ENCODE assay signal across 8 cellular contexts in genomic region chr17:45221081-45221996, GRCh38. TPM values are rescaled to one million over a fixed set of nuclear protein-coding genes. Genes with fewer than 3 reads are reported as not detected.
A peak's percentile ranks its signal among the peaks of the same experiment; 100 is the strongest.
DNase-seq lines count a peak whose midpoint lies in the region; ATAC-seq, FAIRE-seq and TF ChIP-seq lines count a peak whose summit lies in the region.

FMNL1 (plus strand) TSS chr17:45221885; CDS start chr17:45222125, 240 bp downstream.

- peak within 1 kb of the TSS; percentile 98 for H3K27ac Mint-ChIP-seq in memory B cell
- peak within 1 kb of the TSS; percentile 98 for H3K27ac Mint-ChIP-seq in stimulated activated naive CD8-positive, alpha-beta T cell treated with anti-CD3 and anti-CD28 coated beads, Interleukin-15, Interleukin-2, amounts not matched to agents 100 ng/mL and 50 ng/mL, for 24 hours

- no peaks in the 10 kb centered on the region for H3K9me3 Mint-ChIP-seq in memory B cell
- no peaks in the 10 kb centered on the region for H3K9me3 Mint-ChIP-seq in stimulated activated naive CD8-positive, alpha-beta T cell treated with anti-CD3 and anti-CD28 coated beads, Interleukin-15, Interleukin-2, amounts not matched to agents 100 ng/mL and 50 ng/mL, for 24 hours

- peak; percentile 52 for DNase-seq in D721Med (ENCODE audit: insufficient read length, low spot score)
- no peak for DNase-seq in HT1080 (ENCODE audit: low read depth)
- DNase-seq in WERI-Rb-1 = peak; percentile 47
- DNase-seq in coronary artery (ENCODE audit: low spot score) = peak; percentile 76
- DNase-seq in memory B cell (ENCODE audit: low spot score in 2 of 2) = peak; percentile 73 to 82

- H3K27me3 ChIP-seq in WERI-Rb-1 (ENCODE audit: insufficient read depth, low read depth, severe bottlenecking) = peaks cover 8% of the 10 kb centered on the region

- H3K4me3 ChIP-seq in WERI-Rb-1 (ENCODE audit: low read depth, low read length) (peak within 1 kb of the TSS; percentile 48), coronary artery (peak within 1 kb of the TSS; percentile 74)

- peaks cover 7% of the 10 kb centered on the region for H3K36me3 Mint-ChIP-seq in memory B cell
- peaks cover 58% of the 10 kb centered on the region for H3K36me3 Mint-ChIP-seq in stimulated activated naive CD8-positive, alpha-beta T cell treated with anti-CD3 and anti-CD28 coated beads, Interleukin-15, Interleukin-2, amounts not matched to agents 100 ng/mL and 50 ng/mL, for 24 hours (ENCODE audit: low read depth)

- TF ChIP-seq CTCF in D721Med (IDR thresholded peaks at IDR 0.05; ENCODE audit: insufficient read depth, missing control alignments) = no peak
- TF ChIP-seq CTCF in WERI-Rb-1 (IDR thresholded peaks at IDR 0.05; ENCODE audit: low read depth, low read length) = no peak
- TF ChIP-seq CTCF in coronary artery (IDR thresholded peaks at IDR 0.05) = no peak

- H3K9me3 ChIP-seq in WERI-Rb-1 (ENCODE audit: severe bottlenecking) = no peaks in the 10 kb centered on the region

- ATAC-seq in memory B cell (ENCODE audit: low read depth) = peak; percentile 52
- ATAC-seq in HG02588 (IDR thresholded peaks at IDR 0.05; ENCODE audit: unreplicated experiment) = no peak
- ATAC-seq in HG02678 (IDR thresholded peaks at IDR 0.05; ENCODE audit: unreplicated experiment) = no peak

- no peak within 1 kb of the TSS for H3K27ac ChIP-seq in WERI-Rb-1
- H3K27ac ChIP-seq in coronary artery = peak within 1 kb of the TSS in 1 of 2 donors; percentile 73

- peaks cover 54% of the 10 kb centered on the region for H3K4me1 Mint-ChIP-seq in memory B cell
- peaks cover 57% of the 10 kb centered on the region for H3K4me1 Mint-ChIP-seq in stimulated activated naive CD8-positive, alpha-beta T cell treated with anti-CD3 and anti-CD28 coated beads, Interleukin-15, Interleukin-2, amounts not matched to agents 100 ng/mL and 50 ng/mL, for 24 hours (ENCODE audit: low read depth)

- H3K4me3 Mint-ChIP-seq in memory B cell = peak within 1 kb of the TSS; percentile 92
- H3K4me3 Mint-ChIP-seq in stimulated activated naive CD8-positive, alpha-beta T cell treated with anti-CD3 and anti-CD28 coated beads, Interleukin-15, Interleukin-2, amounts not matched to agents 100 ng/mL and 50 ng/mL, for 24 hours = peak within 1 kb of the TSS; percentile 99

- H3K36me3 ChIP-seq in WERI-Rb-1 = no peaks in the 10 kb centered on the region

- no peak for FAIRE-seq in D721Med (lab: Jason Lieb, UNC)

- H3K27me3 Mint-ChIP-seq in memory B cell = no peaks in the 10 kb centered on the region
- no peaks in the 10 kb centered on the region for H3K27me3 Mint-ChIP-seq in stimulated activated naive CD8-positive, alpha-beta T cell treated with anti-CD3 and anti-CD28 coated beads, Interleukin-15, Interleukin-2, amounts not matched to agents 100 ng/mL and 50 ng/mL, for 24 hours

RNA-seq across cellular contexts. Expression of gene FMNL1, which starts in this region (rescaled TPM):
- 41.4 and 64.3 TPM in 2 replicates for total RNA-seq in HT1080 (2014; rRNA removed; shearing (Covaris generic))
- 102 and 122 TPM in 2 replicates for polyA plus RNA-seq in HT1080 (2015; cell fraction: cytosol; rRNA removed)
- 181 and 205 TPM in 2 replicates for polyA plus RNA-seq in HT1080 (2015; cell fraction: nucleus; rRNA removed)
